In the genomic region with DNA sequence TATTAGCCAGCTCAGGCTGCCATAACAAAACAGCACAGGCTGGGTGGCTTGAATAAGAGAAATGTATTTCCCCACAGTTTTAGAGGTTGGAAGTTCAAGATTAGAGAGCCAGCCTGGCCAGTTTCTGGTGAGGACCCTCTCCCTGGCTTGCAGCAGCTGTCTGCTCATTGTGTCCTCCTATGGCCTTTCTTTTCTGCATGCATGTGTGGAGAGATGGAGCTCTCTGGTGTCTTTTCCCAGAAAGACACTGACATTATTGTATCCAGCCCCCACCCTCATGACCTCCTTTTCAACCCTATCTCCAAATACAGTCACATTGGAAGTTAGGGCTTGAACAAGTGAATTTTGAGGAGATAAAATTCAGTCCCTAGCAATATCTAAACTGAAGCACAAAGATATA, we compare ENCODE assay signal across 28 cellular contexts.
DNase-seq lines count a peak whose midpoint lies in the region; ATAC-seq and TF ChIP-seq lines count a peak whose summit lies in the region.
"Had no signal": no experiment of that assay in that cellular context is flagged by ENCODE, and none has a peak within 500 bp of the region (broad histone marks: within the 10 kb centered on the region; RNA-seq: fewer than 3 reads in every experiment).

No MANE protein-coding gene starts in this region.

- TF ChIP-seq RAD21 in HCT116 (IDR thresholded peaks at IDR 0.05; ENCODE audit: low read depth), result peak; percentile 26

- DNase-seq in Ammon's horn (ENCODE audit: low spot score) (peak; percentile 7), HCT116 (ENCODE audit: low read depth, low spot score) (no peak), WTC11 (ENCODE audit: low spot score) (no peak), left kidney (ENCODE audit: low read depth, low spot score) (peak; percentile 3), left lung (no peak), EL (no peak), psoas muscle (no peak), DMS 273 treated with DMSO at 0.1 percent for 48 hours (lab: John Stamatoyannopoulos, UW) (no peak)
- DNase-seq: activated CD4-positive, alpha-beta T cell treated with anti-CD3 and anti-CD28 coated beads for 4 hours; activated T-cell treated with anti-CD3 and anti-CD28 coated beads for 4 hours; aorta; effector memory CD8-positive, alpha-beta T cell; esophagus squamous epithelium; KBM-7; MG63; natural killer cell; NCI-H1436 treated with DMSO at 0.1 percent for 48 hours; NCI-H526 treated with DMSO at 0.1 percent for 48 hours; SK-N-SH; spleen; T-helper 2 cell; transverse colon had no signal

- peaks cover 10% of the 10 kb centered on the region for H3K9me3 Mint-ChIP-seq in WTC11

- POLR2A ChIA-PET in HCT116 (lab: Charles Lee) (no interaction called here), WTC11 (lab: Charles Lee) (interaction anchor here (0.7 kb wide), 1 partner anchor 266 kb away, joined by 3 read pairs; no protein-coding TSS in a partner anchor)

- H3K9me3 ChIP-seq in HCT116 (ENCODE audit: control insufficient read depth in 1 of 2, insufficient read depth in 1 of 2, low read depth in 1 of 2, low read length in 2 of 2) (no peaks in the 10 kb centered on the region), left lung (no peaks in the 10 kb centered on the region), psoas muscle (no peaks in the 10 kb centered on the region)
- H3K9me3 ChIP-seq: esophagus squamous epithelium, MG63, right atrium auricular region, SK-N-SH, transverse colon had no signal

- no peaks in the 10 kb centered on the region for H3K9me2 ChIP-seq in HCT116 (ENCODE audit: insufficient read depth)
- H3K9me2 ChIP-seq: SK-N-SH had no signal

- H3K27ac Mint-ChIP-seq in WTC11, result no peak overlapping the region
- H3K27ac Mint-ChIP-seq: activated naive CD4-positive, alpha-beta T cell treated with anti-CD3 and anti-CD28 coated beads, Interleukin-2, amount 50 U/mL, for 72 hours; effector memory CD8-positive, alpha-beta T cell; natural killer cell had no signal

- H3K27me3 ChIP-seq in HCT116 (ENCODE audit: insufficient read depth, low read length) (no peaks in the 10 kb centered on the region), left lung (no peaks in the 10 kb centered on the region), psoas muscle (ENCODE audit: insufficient read depth in 3 of 3, low read length in 2 of 3) (no peaks in the 10 kb centered on the region)
- H3K27me3 ChIP-seq: esophagus squamous epithelium, MG63, right atrium auricular region, spleen, transverse colon had no signal

- no peak overlapping the region for H3K9ac ChIP-seq in HCT116 (ENCODE audit: low read length)
- H3K9ac ChIP-seq: SK-N-SH had no signal

- no peaks in the 10 kb centered on the region for H3K36me3 ChIP-seq in HCT116 (ENCODE audit: control insufficient read depth in 1 of 2, insufficient read depth in 2 of 2, low read length in 2 of 2)
- H3K36me3 ChIP-seq in left lung, result no peaks in the 10 kb centered on the region
- no peaks in the 10 kb centered on the region for H3K36me3 ChIP-seq in psoas muscle (ENCODE audit: insufficient read depth in 1 of 2, low read depth in 1 of 2)
- H3K36me3 ChIP-seq: esophagus squamous epithelium, MG63, right atrium auricular region, spleen, transverse colon had no signal

- ATAC-seq in HCT116 (no peak), WTC11 (peak; percentile 69), left lung (no peak), psoas muscle (no peak)
- ATAC-seq: activated naive CD4-positive, alpha-beta T cell treated with anti-CD3 and anti-CD28 coated beads, Interleukin-2, amount 50 U/mL, for 72 hours; effector memory CD8-positive, alpha-beta T cell; GM12878; natural killer cell had no signal

- peaks cover 10% of the 10 kb centered on the region for H3K36me3 Mint-ChIP-seq in WTC11
- H3K36me3 Mint-ChIP-seq: activated naive CD4-positive, alpha-beta T cell treated with anti-CD3 and anti-CD28 coated beads, Interleukin-2, amount 50 U/mL, for 72 hours; natural killer cell had no signal

- intact Hi-C loops in HCT116 (cut with micrococcal nuclease), result loop anchor here (10.0 kb wide), 1 partner anchor 441 kb away; no protein-coding TSS in a partner anchor
- intact Hi-C loops in left lung (cut with DNase I), result no loop called here
- intact Hi-C loops in psoas muscle (cut with DNase I), result no loop called here

- no TSS peak for BruUV-seq in HCT116 (replicated peaks; lab: Mats Ljungman, UMichigan)

- no peaks in the 10 kb centered on the region for H3K79me2 ChIP-seq in HCT116 (ENCODE audit: insufficient read depth, low read length)

- TF ChIP-seq POLR2A in HCT116 (IDR thresholded peaks at IDR 0.05; ENCODE audit: borderline replicate concordance, extremely low read depth, insufficient read depth, insufficient read length), result no peak

- H4K20me1 ChIP-seq in HCT116 (ENCODE audit: insufficient read depth), result no peaks in the 10 kb centered on the region

- CTCF ChIA-PET in HCT116 (lab: Charles Lee) (interaction anchor here (1.0 kb wide), 1 partner anchor 441 kb away, joined by 3 read pairs; no protein-coding TSS in a partner anchor), WTC11 (lab: Charles Lee) (interaction anchor here (1.1 to 1.3 kb wide), 2 partner anchors 312 to 1319 kb away, joined by 5 read pairs; no protein-coding TSS in a partner anchor)

- RAD21 ChIA-PET in HCT116 (lab: Charles Lee; ENCODE audit: low non-redundant PET in 1 of 2, low total read pairs in 2 of 2, uncharacterized antibody in 2 of 2, unreplicated experiment in 2 of 2), result interaction anchor here in 1 of 2 experiments (0.7 kb wide), 1 partner anchor 287 kb away, joined by 3 read pairs; no protein-coding TSS in a partner anchor

- H3K4me3 ChIP-seq in HCT116 (replicated peaks in 1 of 2; ENCODE audit: low read depth in 1 of 2, low read length in 2 of 2) (no peak overlapping the region), left lung (no peak overlapping the region), psoas muscle (no peak overlapping the region)
- H3K4me3 ChIP-seq: coronary artery, esophagus squamous epithelium, GM12878, MG63, right atrium auricular region, spleen, transverse colon had no signal

- no peak overlapping the region for H2AFZ ChIP-seq in HCT116 (ENCODE audit: low read depth, low read length, poor library complexity, severe bottlenecking)

- H3K4me3 Mint-ChIP-seq in WTC11, result no peak overlapping the region
- H3K4me3 Mint-ChIP-seq: effector memory CD8-positive, alpha-beta T cell; natural killer cell had no signal

- no peak overlapping the region for H3K4me2 ChIP-seq in HCT116 (ENCODE audit: low read length)
- H3K4me2 ChIP-seq: SK-N-SH had no signal

- H3K27me3 Mint-ChIP-seq in WTC11 (ENCODE audit: low read depth), result no peaks in the 10 kb centered on the region
- H3K27me3 Mint-ChIP-seq: effector memory CD8-positive, alpha-beta T cell had no signal

- H3K4me1 ChIP-seq in HCT116 (ENCODE audit: control insufficient read depth in 1 of 2, insufficient read depth in 2 of 2, low read length in 2 of 2) (no peaks in the 10 kb centered on the region), left lung (no peaks in the 10 kb centered on the region), psoas muscle (no peaks in the 10 kb centered on the region)
- H3K4me1 ChIP-seq: esophagus squamous epithelium, right atrium auricular region, spleen, transverse colon had no signal

- TF ChIP-seq CTCF in HCT116 (IDR thresholded peaks at IDR 0.05 in 2 of 3, conservative IDR thresholded peaks at IDR 0.05 in 1 of 3; ENCODE audit: borderline replicate concordance in 1 of 3, insufficient read depth in 1 of 3, low read depth in 2 of 3, low read length in 2 of 3), result no peak
- TF ChIP-seq CTCF in WTC11 (IDR thresholded peaks at IDR 0.05), result no peak
- TF ChIP-seq CTCF in left lung (IDR thresholded peaks at IDR 0.05), result no peak
- TF ChIP-seq CTCF in psoas muscle (IDR thresholded peaks at IDR 0.05), result no peak

- H3K27ac ChIP-seq in HCT116 (ENCODE audit: low read depth, low read length) (no peak overlapping the region), left lung (no peak overlapping the region), psoas muscle (no peak overlapping the region)
- H3K27ac ChIP-seq: C4-2B, coronary artery, esophagus squamous epithelium, right atrium auricular region, RWPE1, spleen, transverse colon had no signal

- peaks cover under 1% of the 10 kb centered on the region for H3K4me1 Mint-ChIP-seq in WTC11
- H3K4me1 Mint-ChIP-seq: natural killer cell had no signal

TF ChIP-seq in HCT116, 20 proteins besides CTCF, POLR2A, EP300 and RAD21:
- TF ChIP-seq TCF7L2 (IDR thresholded peaks at IDR 0.05; ENCODE audit: borderline replicate concordance, extremely low read depth, insufficient read depth, insufficient read length), result no peak
- TF ChIP-seq, protein P1, sequence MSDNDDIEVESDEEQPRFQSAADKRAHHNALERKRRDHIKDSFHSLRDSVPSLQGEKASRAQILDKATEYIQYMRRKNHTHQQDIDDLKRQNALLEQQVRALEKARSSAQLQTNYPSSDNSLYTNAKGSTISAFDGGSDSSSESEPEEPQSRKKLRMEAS (IDR thresholded peaks at IDR 0.05), result no peak
- no peak for TF ChIP-seq SIN3A (IDR thresholded peaks at IDR 0.05; ENCODE audit: low read depth)
- TF ChIP-seq YY1 (IDR thresholded peaks at IDR 0.05; ENCODE audit: extremely low read depth, insufficient replicate concordance, low read depth, low read length), result no peak
- TF ChIP-seq EZH2 (IDR thresholded peaks at IDR 0.05), result no peak
- TF ChIP-seq EZH2phosphoT487 (IDR thresholded peaks at IDR 0.05; ENCODE audit: borderline replicate concordance), result no peak
- no peak for TF ChIP-seq CEBPB (IDR thresholded peaks at IDR 0.05; ENCODE audit: low read depth)
- TF ChIP-seq SRF (IDR thresholded peaks at IDR 0.05; ENCODE audit: low read depth), result no peak
- TF ChIP-seq ZNF274 (IDR thresholded peaks at IDR 0.05; ENCODE audit: low read depth, low read length), result no peak
- no peak for TF ChIP-seq SP1 (IDR thresholded peaks at IDR 0.05; ENCODE audit: low read depth)
- TF ChIP-seq ZFX (IDR thresholded peaks at IDR 0.05), result no peak
TF ChIP-seq in HCT116: peak in this region for 0.

TF ChIP-seq in WTC11, 78 proteins besides CTCF, POLR2A, EP300 and RAD21 (continues in another document):
- TF ChIP-seq ZNF263 (CRISPR knock-in tag; IDR thresholded peaks at IDR 0.05; ENCODE audit: low read depth) (no peak), ZNF423 (CRISPR knock-in tag; IDR thresholded peaks at IDR 0.05) (no peak), CBFB (CRISPR knock-in tag; IDR thresholded peaks at IDR 0.05; ENCODE audit: low read depth) (no peak), ZNF219 (CRISPR knock-in tag; IDR thresholded peaks at IDR 0.05; ENCODE audit: borderline replicate concordance) (no peak), ELF4 (CRISPR knock-in tag; IDR thresholded peaks at IDR 0.05; ENCODE audit: low read depth) (no peak), ZNF121 (CRISPR knock-in tag; IDR thresholded peaks at IDR 0.05) (no peak), JAZF1 (CRISPR knock-in tag; IDR thresholded peaks at IDR 0.05) (no peak)

Comparison
In these comparisons a context has a peak if more than half of its experiments do, and no peak if none do; other contexts are left out.
1. DNase-seq: peak in Ammon's horn (single experiment) and left kidney (single experiment); none in HCT116 (single experiment), WTC11 (single experiment), left lung (0 of 2), EL (single experiment), psoas muscle (0 of 2) and DMS 273 treated with DMSO at 0.1 percent for 48 hours (single experiment).